Comparison of ENCODE assay signal across 23 cellular contexts in the genomic region with DNA sequence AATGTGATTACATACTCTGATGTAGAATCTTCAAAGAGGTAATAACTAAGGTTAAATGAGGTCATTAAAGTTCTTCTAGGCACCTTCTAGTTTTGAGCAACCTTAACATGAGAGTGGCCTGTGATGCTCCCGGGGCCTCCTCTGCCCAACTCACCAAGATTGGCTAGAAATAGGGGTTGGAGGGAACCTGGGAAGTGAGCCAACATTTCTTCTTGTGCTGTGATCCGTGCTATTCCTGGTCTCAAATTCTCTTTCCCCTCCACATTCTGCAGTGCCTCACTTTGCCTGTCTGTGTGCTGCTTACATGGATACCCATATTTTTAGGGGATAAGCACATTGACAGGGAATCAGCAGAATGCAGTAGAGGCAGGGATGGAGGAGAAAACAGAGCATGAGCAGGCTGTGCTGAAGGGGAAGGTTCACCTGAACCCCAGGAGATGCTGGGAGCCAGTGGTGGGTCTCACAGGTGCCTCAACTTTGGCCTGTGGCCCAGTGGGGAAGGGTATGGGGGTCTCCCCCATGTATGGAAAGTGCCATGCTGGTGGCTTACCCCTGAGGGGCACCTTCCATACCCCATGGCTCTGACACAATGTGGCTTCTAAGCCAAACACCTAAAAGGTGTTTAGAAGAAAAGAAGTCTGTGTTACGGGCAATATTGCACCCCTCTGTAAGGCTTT.
"Had no signal": no experiment of that assay in that cellular context is flagged by ENCODE, and none has a peak within 500 bp of the region (broad histone marks: within the 10 kb centered on the region; RNA-seq: fewer than 3 reads in every experiment).

No MANE protein-coding gene starts in this region.

- H3K27me3 ChIP-seq: foreskin keratinocyte, hepatocyte, ovary, right lobe of liver, transverse colon, vagina had no signal

- H3K27ac ChIP-seq: dorsolateral prefrontal cortex, epithelial cell of prostate, foreskin keratinocyte, gastroesophageal sphincter, heart left ventricle, hepatocyte, lower lobe of right lung, ovary, right lobe of liver, suprapubic skin, transverse colon, vagina had no signal

- H3K9me3 ChIP-seq: lower lobe of right lung, ovary, right lobe of liver, suprapubic skin, transverse colon, vagina had no signal

- DNase-seq: dorsolateral prefrontal cortex; effector CD4-positive, alpha-beta T cell; foreskin keratinocyte; heart left ventricle; kidney glomerular epithelial cell; left ventricle myocardium superior; lower lobe of right lung; naive thymus-derived CD8-positive, alpha-beta T cell; nephron progenitor cell; occipital lobe; ovary; right lobe of liver; small intestine; stimulated activated CD4-positive, alpha-beta T cell treated with anti-CD3 and anti-CD28 coated beads, Interleukin-15, amount 100 ng/mL, for 24 hours; stimulated activated CD4-positive, alpha-beta T cell treated with anti-CD3 and anti-CD28 coated beads, Interleukin-2, amount 100 ng/mL, for 48 hours; stimulated activated naive B cell treated with anti-CD40 and anti-IgM and Interleukin-4, amounts not matched to agents 10 μg/mL and 1 μg/mL and 100 μg/mL, for 72 hours; transverse colon had no signal

- H3K36me3 Mint-ChIP-seq: stimulated activated naive B cell treated with anti-CD40 and anti-IgM and Interleukin-4, amounts not matched to agents 10 μg/mL and 1 μg/mL and 100 μg/mL, for 72 hours had no signal

- H3K27me3 Mint-ChIP-seq: stimulated activated naive CD8-positive, alpha-beta T cell treated with anti-CD3 and anti-CD28 coated beads, Interleukin-15, Interleukin-2, amounts not matched to agents 100 ng/mL and 50 ng/mL, for 24 hours had no signal

- H3K4me3 Mint-ChIP-seq: naive thymus-derived CD8-positive, alpha-beta T cell; nephron progenitor cell; stimulated activated naive B cell treated with anti-CD40 and anti-IgM and Interleukin-4, amounts not matched to agents 10 μg/mL and 1 μg/mL and 100 μg/mL, for 72 hours; stimulated activated naive CD8-positive, alpha-beta T cell treated with anti-CD3 and anti-CD28 coated beads, Interleukin-15, Interleukin-2, amounts not matched to agents 100 ng/mL and 50 ng/mL, for 24 hours had no signal

- H2AFZ ChIP-seq: hepatocyte had no signal

- H3K36me3 ChIP-seq: gastroesophageal sphincter, heart left ventricle, lower lobe of right lung, ovary, right lobe of liver, suprapubic skin, transverse colon, vagina had no signal

- H3K79me2 ChIP-seq: hepatocyte had no signal

- H3K4me3 ChIP-seq: dorsolateral prefrontal cortex, gastroesophageal sphincter, heart left ventricle, hepatocyte, lower lobe of right lung, ovary, right lobe of liver, suprapubic skin, transverse colon, vagina had no signal

- H3K4me1 Mint-ChIP-seq: naive thymus-derived CD8-positive, alpha-beta T cell; nephron progenitor cell; stimulated activated naive B cell treated with anti-CD40 and anti-IgM and Interleukin-4, amounts not matched to agents 10 μg/mL and 1 μg/mL and 100 μg/mL, for 72 hours had no signal

- H3K4me1 ChIP-seq: foreskin keratinocyte, gastroesophageal sphincter, heart left ventricle, lower lobe of right lung, right lobe of liver, suprapubic skin, transverse colon, vagina had no signal

- ATAC-seq: foreskin keratinocyte; gastroesophageal sphincter; heart left ventricle; left ventricle myocardium superior; lower lobe of right lung; naive thymus-derived CD8-positive, alpha-beta T cell; stimulated activated naive B cell treated with anti-CD40 and anti-IgM and Interleukin-4, amounts not matched to agents 10 μg/mL and 1 μg/mL and 100 μg/mL, for 72 hours had no signal

- H3K4me2 ChIP-seq: hepatocyte had no signal

- H3K9me3 Mint-ChIP-seq: stimulated activated naive B cell treated with anti-CD40 and anti-IgM and Interleukin-4, amounts not matched to agents 10 μg/mL and 1 μg/mL and 100 μg/mL, for 72 hours; stimulated activated naive CD8-positive, alpha-beta T cell treated with anti-CD3 and anti-CD28 coated beads, Interleukin-15, Interleukin-2, amounts not matched to agents 100 ng/mL and 50 ng/mL, for 24 hours had no signal

- H3K27ac Mint-ChIP-seq: naive thymus-derived CD8-positive, alpha-beta T cell; nephron progenitor cell; stimulated activated naive B cell treated with anti-CD40 and anti-IgM and Interleukin-4, amounts not matched to agents 10 μg/mL and 1 μg/mL and 100 μg/mL, for 72 hours; stimulated activated naive CD8-positive, alpha-beta T cell treated with anti-CD3 and anti-CD28 coated beads, Interleukin-15, Interleukin-2, amounts not matched to agents 100 ng/mL and 50 ng/mL, for 24 hours had no signal
